ENCODE assay signal across 14 cellular contexts in genomic region chr9:66939878-66940830, GRCh38. TPM values are rescaled to one million over a fixed set of nuclear protein-coding genes. Genes with fewer than 3 reads are reported as not detected.
DNase-seq lines count a peak whose midpoint lies in the region; ATAC-seq, FAIRE-seq and TF ChIP-seq lines count a peak whose summit lies in the region.
"Not testable (repeated sequence)": the region's sequence is repeated elsewhere in the genome, so short reads cannot be mapped to it uniquely, and the experiment has no call there.
"Had no signal": no experiment of that assay in that cellular context is flagged by ENCODE, and none has a peak within 500 bp of the region (broad histone marks: within the 10 kb centered on the region; RNA-seq: fewer than 3 reads in every experiment).

No MANE protein-coding gene starts in this region.

- not testable (repeated sequence) for H3K4me3 Mint-ChIP-seq in memory B cell

- FAIRE-seq in endothelial cell of umbilical vein (lab: Jason Lieb, UNC), result not testable (repeated sequence)

- H3K27ac Mint-ChIP-seq in memory B cell, result not testable (repeated sequence)

- H3K36me3 ChIP-seq in endothelial cell of umbilical vein (ENCODE audit: control insufficient read depth in 2 of 2, extremely low read depth in 1 of 2, insufficient read depth in 2 of 2, low read length in 2 of 2); heart right ventricle; aorta (ENCODE audit: control insufficient read depth in 1 of 2, insufficient read depth in 2 of 2, low read length in 1 of 2): not testable (repeated sequence)

- peak; percentile 89 for ATAC-seq in Right ventricle myocardium superior (ENCODE audit: poor library complexity)
- peak; percentile 65 to 94 (median 74) for ATAC-seq in heart right ventricle
- peak; percentile 95 for ATAC-seq in left ventricle myocardium superior
- peak; percentile 28 for ATAC-seq in memory B cell (ENCODE audit: low read depth)
- ATAC-seq in aorta (ENCODE audit: low FRiP score), result peak; percentile 33

- intact Hi-C loops in endothelial cell of umbilical vein (cut with micrococcal nuclease); Right ventricle myocardium superior (cut with DNase I); heart right ventricle (cut with DNase I); left ventricle myocardium superior (cut with micrococcal nuclease); aorta (cut with DNase I): not testable (repeated sequence)

- not testable (repeated sequence) for BruUV-seq in endothelial cell of umbilical vein (replicated peaks; lab: Mats Ljungman, UMichigan)

- H3K4me1 Mint-ChIP-seq in memory B cell, result not testable (repeated sequence)

- H3K9me3 ChIP-seq in endothelial cell of umbilical vein (replicated peaks; ENCODE audit: control insufficient read depth, insufficient read depth, low read length); heart right ventricle; aorta (ENCODE audit: control insufficient read depth, low read length): not testable (repeated sequence)

- not testable (repeated sequence) for H3K79me2 ChIP-seq in endothelial cell of umbilical vein (ENCODE audit: control insufficient read depth, insufficient read depth, low read length)

- H4K20me1 ChIP-seq in endothelial cell of umbilical vein (replicated peaks; ENCODE audit: control insufficient read depth, extremely low read depth, insufficient read depth, low read length), result not testable (repeated sequence)

- not testable (repeated sequence) for H3K9me3 Mint-ChIP-seq in memory B cell

- POLR2A ChIA-PET in endothelial cell of umbilical vein (lab: Charles Lee), result not testable (repeated sequence)

- TF ChIP-seq CTCF in endothelial cell of umbilical vein (IDR thresholded peaks at IDR 0.05; ENCODE audit: extremely low read depth in 1 of 2, insufficient read depth in 1 of 2, low read depth in 1 of 2, low read length in 2 of 2); heart right ventricle (IDR thresholded peaks at IDR 0.05): not testable (repeated sequence)

- TF ChIP-seq POLR2A in endothelial cell of umbilical vein (IDR thresholded peaks at IDR 0.05; ENCODE audit: low read depth, low read length), result not testable (repeated sequence)

- peak; percentile 4 for DNase-seq in endothelial cell of umbilical vein (ENCODE audit: low read depth, low spot score)
- not testable (repeated sequence) for DNase-seq in Right ventricle myocardium superior; heart right ventricle; left ventricle myocardium superior; memory B cell (ENCODE audit: low spot score in 2 of 2); aorta

- H3K9ac ChIP-seq in endothelial cell of umbilical vein (replicated peaks; ENCODE audit: extremely low read depth, insufficient read depth, low read length), result not testable (repeated sequence)

- H2AFZ ChIP-seq in endothelial cell of umbilical vein (ENCODE audit: low read depth, low read length), result not testable (repeated sequence)

- H3K27me3 ChIP-seq in endothelial cell of umbilical vein (ENCODE audit: control insufficient read depth in 2 of 2, insufficient read depth in 2 of 2, low read length in 2 of 2); heart right ventricle; aorta (ENCODE audit: control insufficient read depth in 1 of 2, insufficient read depth in 2 of 2, low read length in 1 of 2): not testable (repeated sequence)

- dilution Hi-C loops in endothelial cell of umbilical vein (cut with MboI; ENCODE audit: extremely low pct_ligation_motif_present, low sequenced_read_pairs), result not testable (repeated sequence)

- not testable (repeated sequence) for H3K4me3 ChIP-seq in endothelial cell of umbilical vein (replicated peaks in 1 of 3; ENCODE audit: insufficient read depth in 1 of 3, low read depth in 1 of 3, low read length in 3 of 3); heart right ventricle; aorta (ENCODE audit: low read length in 2 of 2)

- H3K4me1 ChIP-seq in endothelial cell of umbilical vein (ENCODE audit: control insufficient read depth, extremely low read depth, insufficient read depth, low read length); heart right ventricle; aorta (ENCODE audit: control insufficient read depth in 1 of 2, insufficient read depth in 2 of 2, low read length in 2 of 2): not testable (repeated sequence)

- H3K4me2 ChIP-seq in endothelial cell of umbilical vein (ENCODE audit: insufficient read depth, low read length), result not testable (repeated sequence)

- not testable (repeated sequence) for H3K27me3 Mint-ChIP-seq in memory B cell

- CTCF ChIA-PET in endothelial cell of umbilical vein (lab: Charles Lee), result not testable (repeated sequence)

- H3K27ac ChIP-seq in endothelial cell of umbilical vein (ENCODE audit: insufficient read depth, low read depth, low read length); aorta (ENCODE audit: low read depth in 1 of 2, low read length in 2 of 2): not testable (repeated sequence)
- H3K27ac ChIP-seq in heart right ventricle, result peak overlapping the region in 1 of 10 donors; percentile 39

- H3K9me1 ChIP-seq in endothelial cell of umbilical vein (replicated peaks; ENCODE audit: control insufficient read depth, extremely low read depth, insufficient read depth, low read length), result not testable (repeated sequence)

- not testable (repeated sequence) for H3K36me3 Mint-ChIP-seq in memory B cell

- WGBS in heart right ventricle, 2 donors, result 17 to 29% methylated on average over 1 of the region's 2 CpGs
- 7 to 9% methylated on average over 1 of the region's 2 CpGs for WGBS in aorta, 2 donors

RNA-seq across cellular contexts. Expression of gene ZNF658, which starts 39.6 kb away (rescaled TPM):
- total RNA-seq in endothelial cell of umbilical vein, result 2.9 and 3.0 TPM in 2 replicates
- 0.53 and 0.76 TPM in 2 replicates for polyA plus RNA-seq in endothelial cell of umbilical vein
- polyA plus RNA-seq in endothelial cell of umbilical vein (2011; cell fraction: cytosol; rRNA removed), result 0.75 and 1.2 TPM in 2 replicates
- polyA plus RNA-seq in endothelial cell of umbilical vein (2011; cell fraction: nucleus; rRNA removed), result 1.8 and 2.2 TPM in 2 replicates
- polyA plus RNA-seq in endothelial cell of umbilical vein (2012), result 1.5 and 1.9 TPM in 2 replicates
- 2.2 and 2.4 TPM in 2 replicates for polyA minus RNA-seq in endothelial cell of umbilical vein
- polyA minus RNA-seq in endothelial cell of umbilical vein (2011; cell fraction: cytosol; rRNA and poly(A)+ RNA removed), result 1.4 TPM
- polyA minus RNA-seq in endothelial cell of umbilical vein (2011; cell fraction: nucleus; rRNA and poly(A)+ RNA removed), result 2.4 and 3.1 TPM in 2 replicates
- total RNA-seq in Right ventricle myocardium superior, result 12.1 TPM
- 10 to 100 TPM in 2 of 10 donors, 1 to 10 TPM in 8; 4.3 to 12.2 (median 7.2) TPM for total RNA-seq in heart right ventricle
- polyA plus RNA-seq in heart right ventricle, result 1 to 10 TPM; 1.1 to 3.3 TPM
- 8.9 TPM for total RNA-seq in left ventricle myocardium superior
- 1 to 10 TPM; 4.2 to 6.2 TPM for total RNA-seq in aorta
- 1 to 10 TPM; 1.1 to 1.2 TPM for polyA plus RNA-seq in aorta

RNA-seq across cellular contexts. Expression of gene SPATA31A3, which starts 52.2 kb away (rescaled TPM):
- total RNA-seq in endothelial cell of umbilical vein, result not detected in 2 replicates
- not detected in 2 replicates for polyA plus RNA-seq in endothelial cell of umbilical vein
- polyA plus RNA-seq in endothelial cell of umbilical vein (2011; cell fraction: cytosol; rRNA removed), result not detected in 2 replicates
- not detected in 2 replicates for polyA plus RNA-seq in endothelial cell of umbilical vein (2011; cell fraction: nucleus; rRNA removed)
- not detected in 2 replicates for polyA plus RNA-seq in endothelial cell of umbilical vein (2012)
- polyA minus RNA-seq in endothelial cell of umbilical vein, result not detected in 2 replicates
- not detected for polyA minus RNA-seq in endothelial cell of umbilical vein (2011; cell fraction: cytosol; rRNA and poly(A)+ RNA removed)
- not detected in 2 replicates for polyA minus RNA-seq in endothelial cell of umbilical vein (2011; cell fraction: nucleus; rRNA and poly(A)+ RNA removed)
- not detected for total RNA-seq in Right ventricle myocardium superior
- total RNA-seq in heart right ventricle, result not detected
- polyA plus RNA-seq in heart right ventricle, result not detected
- not detected for total RNA-seq in left ventricle myocardium superior
- not detected for total RNA-seq in aorta
- not detected for polyA plus RNA-seq in aorta
- total RNA-seq: A673; CD4-positive, alpha-beta memory T cell; CD4-positive, CD25-positive, alpha-beta regulatory T cell; CD8-positive, alpha-beta memory T cell; Daoy; GM12878 had no signal
- polyA plus RNA-seq: AG04450; CD14-positive monocyte; CD4-positive, alpha-beta memory T cell; CD4-positive, CD25-positive, alpha-beta regulatory T cell; CD8-positive, alpha-beta memory T cell; GM12878 had no signal

Comparison
In these comparisons a context has a peak if more than half of its experiments do, and no peak if none do; other contexts are left out.
1. ATAC-seq: peak in every context shown above with its lines; median percentile 95 in left ventricle myocardium superior; 89 in Right ventricle myocardium superior; 74 in heart right ventricle; 33 in aorta; 28 in memory B cell.